In the genomic region with DNA sequence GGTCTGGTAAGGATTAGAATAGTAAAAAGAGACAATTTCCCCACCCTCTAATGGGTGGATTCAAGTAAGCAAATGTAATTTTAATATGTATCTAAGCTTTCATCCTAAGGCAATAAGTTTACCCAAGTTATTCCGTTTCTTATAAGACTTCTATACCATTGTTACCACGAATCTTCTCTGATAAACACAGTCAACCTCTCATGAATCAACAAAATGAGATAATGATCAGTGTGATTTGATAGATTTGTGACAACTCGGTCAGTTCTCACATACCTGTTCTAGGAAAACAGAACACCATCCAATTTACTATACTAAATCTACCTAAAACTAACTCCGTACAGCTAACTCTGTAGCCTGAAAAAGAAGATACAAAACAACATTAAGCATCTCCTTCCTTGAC, we compare ENCODE assay signal across 8 cellular contexts.
"Had no signal": no experiment of that assay in that cellular context is flagged by ENCODE, and none has a peak within 500 bp of the region (broad histone marks: within the 10 kb centered on the region; RNA-seq: fewer than 3 reads in every experiment).

No MANE protein-coding gene starts in this region.

- DNase-seq: GM23248, GOT3, H7, H9, HCEC 1CT, HFFc6 had no signal

- H3K9ac ChIP-seq: GM23248 had no signal

- H3K27ac ChIP-seq: GM23248 had no signal

- H3K27ac Mint-ChIP-seq: GM23338, H9, HFFc6 had no signal

- H3K9me3 Mint-ChIP-seq: GM23338, H9 had no signal

- H3K4me1 ChIP-seq: HAP-1 had no signal

- H3K4me3 Mint-ChIP-seq: GM23338, H9, HFFc6 had no signal

- H3K4me3 ChIP-seq: GM23248, GM23338, HAP-1 had no signal

- H3K4me1 Mint-ChIP-seq: GM23338, H9 had no signal

- H3K36me3 ChIP-seq: HAP-1 had no signal

- H3K9me3 ChIP-seq: HAP-1 had no signal
